ENCODE assay signal across 8 cellular contexts in genomic region chr15:84588053-84588874, GRCh38. TPM values are rescaled to one million over a fixed set of nuclear protein-coding genes. Genes with fewer than 3 reads are reported as not detected.
DNase-seq lines count a peak whose midpoint lies in the region; ATAC-seq and TF ChIP-seq lines count a peak whose summit lies in the region.

No MANE protein-coding gene starts in this region.

- ATAC-seq in GM19043 (IDR thresholded peaks at IDR 0.05; ENCODE audit: low read depth, unreplicated experiment) (peak; percentile 93), HG03280 (IDR thresholded peaks at IDR 0.05; ENCODE audit: unreplicated experiment) (peak; percentile 99), left colon (peak; percentile 99)

- intact Hi-C loops in left colon (cut with DNase I, micrococcal nuclease): loop anchor here in 1 of 2 donors (10.0 kb wide), 1 partner anchor 337 kb away; no protein-coding TSS in a partner anchor

- peak; percentile 64 for TF ChIP-seq CTCF in AG09319 (IDR thresholded peaks at IDR 0.05; ENCODE audit: low read depth, low read length)

- no peak overlapping the region for H3K27ac ChIP-seq in caudate nucleus (ENCODE audit: low read depth, low read length)

- no peak for DNase-seq in AG09319 (ENCODE audit: extremely low read depth, low read depth)
- DNase-seq in NCI-H345 (lab: John Stamatoyannopoulos, UW): peak; percentile 84
- DNase-seq in activated CD4-positive, CD25-positive, alpha-beta regulatory T cell (lab: John Stamatoyannopoulos, UW): peak; percentile 60 to 74 (median 67)
- DNase-seq in caudate nucleus (lab: John Stamatoyannopoulos, UW): peak in 59 of 61 donors; percentile 21 to 89 (median 60)
- DNase-seq in left colon: peak; percentile 86 to 90
- peak; percentile 86 for DNase-seq in stimulated activated CD4-positive, alpha-beta T cell treated with anti-CD3 and anti-CD28 coated beads, Interleukin-1b, Interleukin-23, amount 100 ng/mL, for 48 hours

RNA-seq across cellular contexts. Expression of gene ZSCAN2, which starts 12.5 kb away (rescaled TPM):
- total RNA-seq in left colon: 1 to 10 TPM; 5.4 to 8.2 TPM
